In genomic region chr19:41050426-41050825, GRCh38 we compare ENCODE assay signal across 38 cellular contexts. TPM values are rescaled to one million over a fixed set of nuclear protein-coding genes. Genes with fewer than 3 reads are reported as not detected.
"Had no signal": no experiment of that assay in that cellular context is flagged by ENCODE, and none has a peak within 500 bp of the region (broad histone marks: within the 10 kb centered on the region; RNA-seq: fewer than 3 reads in every experiment).

No MANE protein-coding gene starts in this region.

- H3K9me3 ChIP-seq: MG63 had no signal

- DNase-seq: Karpas-422, Kasumi-1, KG1, MG63, MM.1S, MV-4-11, NCI-H1048, NCI-H1092, NCI-H1105, NCI-H1105 treated with DMSO at 0.1 percent for 48 hours, NCI-H1417, NCI-H1417 treated with DMSO at 0.1 percent for 48 hours, NCI-H1436, NCI-H1436 treated with DMSO at 0.1 percent for 48 hours, NCI-H146, NCI-H1694, NCI-H1694 treated with DMSO at 0.1 percent for 48 hours, NCI-H187, NCI-H187 treated with DMSO at 0.1 percent for 48 hours, NCI-H1930, NCI-H2029, NCI-H2029 treated with DMSO at 0.1 percent for 48 hours, NCI-H2081, NCI-H2081 treated with DMSO at 0.1 percent for 48 hours, NCI-H2107, NCI-H2171, NCI-H2171 treated with DMSO at 0.1 percent for 48 hours, NCI-H2227 treated with DMSO at 0.1 percent for 48 hours, NCI-H226, NCI-H345, NCI-H446, NCI-H446 treated with DMSO at 0.1 percent for 48 hours, NCI-H510A had no signal

- H3K36me3 ChIP-seq: MG63 had no signal

- H3K4me3 ChIP-seq: MG63 had no signal

- H3K27ac ChIP-seq: KMS-11 had no signal

RNA-seq across cellular contexts. Expression of gene CYP2A13, which starts 37.8 kb away (rescaled TPM):
- total RNA-seq: LHCN-M2, M059J, MCF 10A, NCI-H460 had no signal

RNA-seq across cellular contexts. Expression of gene CYP2B6, which starts 59.3 kb away (rescaled TPM):
- total RNA-seq: LHCN-M2, M059J, MCF 10A, NCI-H460 had no signal
